8 cellular contexts compared by ENCODE assay signal in genomic region chr1:6614953-6615785, GRCh38. TPM values are rescaled to one million over a fixed set of nuclear protein-coding genes. Genes with fewer than 3 reads are reported as not detected.
DNase-seq lines count a peak whose midpoint lies in the region; ATAC-seq and TF ChIP-seq lines count a peak whose summit lies in the region.

No MANE protein-coding gene starts in this region.

- ATAC-seq in heart right ventricle (no peak), Right ventricle myocardium inferior (no peak), lower lobe of right lung (no peak), upper lobe of left lung (ENCODE audit: low FRiP score in 2 of 2) (no peak)

- H3K9me3 ChIP-seq in heart right ventricle, result no peaks in the 10 kb centered on the region
- no peaks in the 10 kb centered on the region for H3K9me3 ChIP-seq in lower lobe of right lung
- H3K9me3 ChIP-seq in upper lobe of left lung, result no peaks in the 10 kb centered on the region

- no peak for TF ChIP-seq POLR2A in upper lobe of left lung (IDR thresholded peaks at IDR 0.05)

- WGBS in heart right ventricle, 2 donors, result 2% methylated on average over 55 to 78 of the region's 78 CpGs
- WGBS in upper lobe of left lung, 2 donors, result 0 to 2% methylated on average over 12 to 44 of the region's 78 CpGs

- peaks cover 0 to 7% (median 0%) of the 10 kb centered on the region in 7 donors for H3K27me3 ChIP-seq in heart right ventricle
- H3K27me3 ChIP-seq in lower lobe of right lung (ENCODE audit: low read depth), result no peaks in the 10 kb centered on the region
- no peaks in the 10 kb centered on the region for H3K27me3 ChIP-seq in upper lobe of left lung

- peak overlapping the region; percentile 59 to 100 (median 98) for H3K4me3 ChIP-seq in heart right ventricle
- peak overlapping the region; percentile 66 for H3K4me3 ChIP-seq in astrocyte of the spinal cord (ENCODE audit: low read depth, low read length)
- peak overlapping the region; percentile 83 for H3K4me3 ChIP-seq in lower lobe of right lung
- H3K4me3 ChIP-seq in upper lobe of left lung, result peak overlapping the region; percentile 93 to 100 (median 98)

- TF ChIP-seq EP300 in upper lobe of left lung (IDR thresholded peaks at IDR 0.05), result no peak

- H3K27ac ChIP-seq in heart right ventricle (peak overlapping the region; percentile 59 to 99 (median 96)), lower lobe of right lung (peak overlapping the region; percentile 77), upper lobe of left lung (peak overlapping the region; percentile 89 to 96 (median 93))

- TF ChIP-seq CTCF in heart right ventricle (IDR thresholded peaks at IDR 0.05) (no peak), astrocyte of the spinal cord (IDR thresholded peaks at IDR 0.05; ENCODE audit: low read depth, low read length) (no peak), lower lobe of right lung (IDR thresholded peaks at IDR 0.05) (no peak), upper lobe of left lung (IDR thresholded peaks at IDR 0.05) (no peak)

- DNase-seq in heart right ventricle (peak in 1 of 2 donors; percentile 29), Right ventricle myocardium inferior (ENCODE audit: missing footprints) (no peak), astrocyte of the spinal cord (ENCODE audit: low read depth, low spot score) (no peak), lower lobe of right lung (no peak), upper lobe of left lung (peak in 1 of 2 donors; percentile 90), SHP77 treated with DMSO at 0.1 percent for 48 hours (lab: John Stamatoyannopoulos, UW) (no peak), posterior cingulate gyrus (no peak), NCI-H748 treated with DMSO at 0.1 percent for 48 hours (lab: John Stamatoyannopoulos, UW) (no peak)

- peaks cover 2 to 43% (median 22%) of the 10 kb centered on the region in 9 donors for H3K4me1 ChIP-seq in heart right ventricle
- H3K4me1 ChIP-seq in lower lobe of right lung, result peaks cover 9% of the 10 kb centered on the region
- H3K4me1 ChIP-seq in upper lobe of left lung, result peaks cover 11 to 26% (median 18%) of the 10 kb centered on the region in 4 donors

- in situ Hi-C loops in astrocyte of the spinal cord (cut with HindIII; ENCODE audit: low sequenced_read_pairs), result no loop called here

- H3K36me3 ChIP-seq in heart right ventricle (peaks cover 0 to 36% (median 0%) of the 10 kb centered on the region in 9 donors), lower lobe of right lung (peaks cover 20% of the 10 kb centered on the region), upper lobe of left lung (peaks cover 0 to 20% (median 10%) of the 10 kb centered on the region in 4 donors)

- intact Hi-C loops in heart right ventricle (cut with DNase I) (loop anchor here in 1 of 10 donors (10.0 kb wide), 1 partner anchor 170 kb away; the partner anchor contains the start of gene CAMTA1), Right ventricle myocardium inferior (cut with DNase I) (no loop called here), lower lobe of right lung (cut with DNase I) (no loop called here), posterior cingulate gyrus (cut with DNase I) (loop anchor here (1.0 to 10.0 kb wide), 2 partner anchors 10 to 170 kb away; partner anchors contain the start of gene CAMTA1)

RNA-seq across cellular contexts. Expression of gene PHF13, which starts 1.6 kb away (rescaled TPM):
- total RNA-seq in heart right ventricle (10 to 100 TPM in 1 of 10 donors, 1 to 10 TPM in 9; 5.9 to 12.2 (median 8.0) TPM), Right ventricle myocardium inferior (8.0 TPM), lower lobe of right lung (10.2 TPM), upper lobe of left lung (10 to 100 TPM in 3 of 6 donors, 1 to 10 TPM in 3; 8.4 to 23.0 (median 9.8) TPM)
- polyA plus RNA-seq in heart right ventricle, result 1 to 10 TPM; 3.7 to 5.2 TPM

RNA-seq across cellular contexts. Expression of gene THAP3, which starts 9.5 kb away (rescaled TPM):
- 10 to 100 TPM in 7 of 10 donors, 1 to 10 TPM in 3; 6.8 to 16.7 (median 11.2) TPM for total RNA-seq in heart right ventricle
- polyA plus RNA-seq in heart right ventricle, result 10 to 100 TPM; 24.6 to 27.6 TPM
- total RNA-seq in Right ventricle myocardium inferior, result 12.5 TPM
- 15.7 TPM for total RNA-seq in lower lobe of right lung
- total RNA-seq in upper lobe of left lung, result 10 to 100 TPM in 5 of 6 donors, 1 to 10 TPM in 1; 7.7 to 26.2 (median 17.3) TPM

RNA-seq across cellular contexts. Expression of gene KLHL21, which starts 12.5 kb away (rescaled TPM):
- 10 to 100 TPM; 49.5 to 93.3 (median 70.4) TPM for total RNA-seq in heart right ventricle
- polyA plus RNA-seq in heart right ventricle, result 10 to 100 TPM; 20.4 to 22.3 TPM
- total RNA-seq in Right ventricle myocardium inferior, result 102 TPM
- total RNA-seq in lower lobe of right lung, result 22.6 TPM
- total RNA-seq in upper lobe of left lung, result 10 to 100 TPM; 26.4 to 66.0 (median 39.7) TPM

RNA-seq across cellular contexts. Expression of gene ZBTB48, which starts 35.4 kb away (rescaled TPM):
- total RNA-seq in heart right ventricle, result 10 to 100 TPM in 6 of 10 donors, 1 to 10 TPM in 4; 7.3 to 16.6 (median 11.0) TPM
- polyA plus RNA-seq in heart right ventricle, result 10 to 100 TPM; 18.3 to 41.5 TPM
- total RNA-seq in Right ventricle myocardium inferior, result 15.1 TPM
- 36.5 TPM for total RNA-seq in lower lobe of right lung
- total RNA-seq in upper lobe of left lung, result 10 to 100 TPM; 16.2 to 56.6 (median 36.9) TPM
